In genomic region chr11:132205006-132205405, GRCh38 we compare ENCODE assay signal across 33 cellular contexts.
"Had no signal": no experiment of that assay in that cellular context is flagged by ENCODE, and none has a peak within 500 bp of the region (broad histone marks: within the 10 kb centered on the region; RNA-seq: fewer than 3 reads in every experiment).

No MANE protein-coding gene starts in this region.

- H3K27ac ChIP-seq: adrenal gland, body of pancreas, brain microvascular endothelial cell, breast epithelium, VCaP had no signal

- H3K9me3 ChIP-seq: adrenal gland, body of pancreas, breast epithelium had no signal

- H3K4me3 ChIP-seq: adrenal gland, body of pancreas, breast epithelium had no signal

- H3K27me3 ChIP-seq: adrenal gland, body of pancreas, brain microvascular endothelial cell, breast epithelium had no signal

- H3K4me1 ChIP-seq: adrenal gland, body of pancreas, breast epithelium had no signal

- H3K36me3 ChIP-seq: adrenal gland, brain microvascular endothelial cell, breast epithelium had no signal

- ATAC-seq: activated CD8-positive, alpha-beta T cell treated with anti-CD3 and anti-CD28 coated beads for 36 hours; activated naive CD4-positive, alpha-beta T cell treated with anti-CD3 and anti-CD28 coated beads, Interleukin-2, amount 50 U/mL, for 72 hours; activated T-cell treated with anti-CD3 and anti-CD28 coated beads, Interleukin-2, amount 50 U/mL, for 4 hours; activated T-cell treated with anti-CD3 and anti-CD28 coated beads, Interleukin-2, amount 50 U/mL, for 72 hours; activated T-helper 17 cell treated with anti-CD3 and anti-CD28 coated beads, Interleukin-2, amount 50 U/mL, for 72 hours; body of pancreas had no signal

- DNase-seq: activated B cell treated with CpG ODN at 0.5 μM for 24 hours; activated CD4-positive, alpha-beta memory T cell treated with anti-CD3 and anti-CD28 coated beads for 36 hours; activated CD4-positive, alpha-beta T cell treated with anti-CD3 and anti-CD28 coated beads for 4 hours; activated CD4-positive, alpha-beta T cell treated with anti-CD3 and anti-CD28 coated beads, Interleukin-2, amount 10 ng/mL, durations not matched to agents 24 days and 14 days; activated CD4-positive, alpha-beta T cell treated with anti-CD3 and anti-CD28 coated beads, Interleukin-2, amount 50 U/mL, for 1 hour; activated CD4-positive, alpha-beta T cell treated with anti-CD3 and anti-CD28 coated beads, Interleukin-2, amount 50 U/mL, for 4 hours; activated CD4-positive, CD25-positive, alpha-beta regulatory T cell treated with anti-CD3 and anti-CD28 coated beads, Interleukin-2, amount 50 U/mL, for 72 hours; activated CD8-positive, alpha-beta memory T cell treated with anti-CD3 and anti-CD28 coated beads, Interleukin-2, amount 50 U/mL, for 4 hours; activated CD8-positive, alpha-beta T cell treated with anti-CD3 and anti-CD28 coated beads for 36 hours; activated effector memory CD4-positive, alpha-beta T cell treated with anti-CD3 and anti-CD28 coated beads, Interleukin-2, amount 50 U/mL, for 16 hours; activated gamma-delta T cell treated with Interleukin-2 at 50 U/mL for 16 hours; activated naive CD4-positive, alpha-beta T cell; activated naive CD4-positive, alpha-beta T cell treated with anti-CD3 and anti-CD28 coated beads for 36 hours; activated naive CD4-positive, alpha-beta T cell treated with anti-CD3 and anti-CD28 coated beads, Interleukin-2, amount 50 U/mL, for 16 hours; activated naive CD8-positive, alpha-beta T cell treated with anti-CD3 and anti-CD28 coated beads for 36 hours; activated T-cell treated with anti-CD3 and anti-CD28 coated beads for 4 hours; activated T-cell treated with anti-CD3 and anti-CD28 coated beads, Interleukin-2, amount 50 U/mL, for 1 hour; activated T-cell treated with anti-CD3 and anti-CD28 coated beads, Interleukin-2, amount 50 U/mL, for 4 hours; activated T-cell treated with anti-CD3 and anti-CD28 coated beads, Interleukin-2, amount 50 U/mL, for 72 hours; adrenal gland; amniotic stem cell; aorta; body of pancreas; brain microvascular endothelial cell; central memory CD4-positive, alpha-beta T cell; cerebellar nuclear complex; T-helper 1 cell; T-helper 2 cell; T-helper 9 cell had no signal
